8 cellular contexts compared by ENCODE assay signal in genomic region chr3:139353920-139354556, GRCh38. TPM values are rescaled to one million over a fixed set of nuclear protein-coding genes. Genes with fewer than 3 reads are reported as not detected.
DNase-seq lines count a peak whose midpoint lies in the region; ATAC-seq, FAIRE-seq and TF ChIP-seq lines count a peak whose summit lies in the region.

No MANE protein-coding gene starts in this region.

- H3K27me3 ChIP-seq in adrenal gland, result no peaks in the 10 kb centered on the region

- FAIRE-seq in GM19239 (lab: Jason Lieb, UNC), result no peak

- H3K9me3 ChIP-seq in adrenal gland (replicated peaks in 1 of 3), result no peaks in the 10 kb centered on the region

- H3K27ac ChIP-seq in adrenal gland, result peak overlapping the region in 1 of 5 donors; percentile 9

- 66 to 72% (median 69%) methylated on average over 3 of the region's 3 CpGs for WGBS in adrenal gland, 4 donors

- no peaks in the 10 kb centered on the region for H3K4me1 ChIP-seq in adrenal gland (replicated peaks in 1 of 2)

- peak; percentile 17 for DNase-seq in NOMO-1 treated with DMSO at 0.1 percent for 48 hours (lab: John Stamatoyannopoulos, UW; ENCODE audit: unreplicated experiment)
- no peak for DNase-seq in NOMO-1 treated with dmso at 0.1 percent for 144 hours (lab: John Stamatoyannopoulos, UW; ENCODE audit: unreplicated experiment)
- DNase-seq in NCI-H1105 (lab: John Stamatoyannopoulos, UW), result peak; percentile 20
- peak in 3 of 7 donors; percentile 32 to 64 (median 52) for DNase-seq in adrenal gland
- DNase-seq in iPS-NIHi11 (ENCODE audit: low spot score), result peak; percentile 48
- no peak for DNase-seq in activated CD4-positive, CD25-positive, alpha-beta regulatory T cell (lab: John Stamatoyannopoulos, UW)
- no peak for DNase-seq in GM19239 (ENCODE audit: insufficient read length, low spot score)

- ATAC-seq in GM19452 (IDR thresholded peaks at IDR 0.05; ENCODE audit: unreplicated experiment), result no peak

- no peak overlapping the region for H3K4me3 ChIP-seq in adrenal gland

- intact Hi-C loops in adrenal gland (cut with DNase I), result no loop called here

- H3K36me3 ChIP-seq in adrenal gland (replicated peaks in 1 of 2), result peaks cover 0 to 100% of the 10 kb centered on the region in 2 donors

- TF ChIP-seq POLR2A in adrenal gland (IDR thresholded peaks at IDR 0.05), result no peak

- peak; percentile 36 to 70 (median 62) for TF ChIP-seq CTCF in adrenal gland (IDR thresholded peaks at IDR 0.05)

RNA-seq across cellular contexts. Expression of gene MRPS22, which starts 10.2 kb away (rescaled TPM):
- total RNA-seq in adrenal gland, result 100 to 1,000 TPM in 3 of 8 donors, 10 to 100 TPM in 5; 80.9 to 129 (median 95.5) TPM
- polyA plus RNA-seq in adrenal gland, result 100 to 1,000 TPM in 1 of 3 donors, 10 to 100 TPM in 2; 50.7 to 186 (median 72.5) TPM

RNA-seq across cellular contexts. Expression of gene COPB2, which starts 35.4 kb away (rescaled TPM):
- total RNA-seq in adrenal gland, result 100 to 1,000 TPM in 6 of 8 donors, 10 to 100 TPM in 2; 80.8 to 192 (median 126) TPM
- 100 to 1,000 TPM in 1 of 3 donors, 10 to 100 TPM in 2; 28.1 to 190 (median 29.4) TPM for polyA plus RNA-seq in adrenal gland

Comparison
In these comparisons a context has a peak if more than half of its experiments do, and no peak if none do; other contexts are left out.
1. DNase-seq: peak in NOMO-1 treated with DMSO at 0.1 percent for 48 hours (single experiment), NCI-H1105 (single experiment) and iPS-NIHi11 (single experiment); none in NOMO-1 treated with dmso at 0.1 percent for 144 hours (single experiment), activated CD4-positive, CD25-positive, alpha-beta regulatory T cell (0 of 4) and GM19239 (single experiment).